In genomic region chr12:53696655-53697321, GRCh38 we compare ENCODE assay signal across 8 cellular contexts. TPM values are rescaled to one million over a fixed set of nuclear protein-coding genes. Genes with fewer than 3 reads are reported as not detected.
DNase-seq lines count a peak whose midpoint lies in the region; ATAC-seq and TF ChIP-seq lines count a peak whose summit lies in the region.

No MANE protein-coding gene starts in this region.

- no peak overlapping the region for H2AK5ac ChIP-seq in mesendoderm (ENCODE audit: low read length)

- intact Hi-C loops in Right ventricle myocardium superior (cut with DNase I) (no loop called here), cardiac septum (cut with DNase I) (no loop called here), uterus (cut with DNase I; ENCODE audit: low total_unique reads) (no loop called here), colonic mucosa (cut with DNase I) (no loop called here)

- H2BK120ac ChIP-seq in mesendoderm (ENCODE audit: low read depth, low read length) = no peak overlapping the region

- H3K27me3 ChIP-seq in duodenal mucosa (ENCODE audit: control insufficient read depth in 1 of 2, insufficient read depth in 2 of 2, low read length in 2 of 2) (peaks cover 58 to 77% of the 10 kb centered on the region in 2 donors), mesendoderm (ENCODE audit: insufficient read depth, low read length, poor library complexity) (peaks cover 30% of the 10 kb centered on the region), uterus (peaks cover 0 to 22% of the 10 kb centered on the region in 2 donors), colonic mucosa (peaks cover 54% of the 10 kb centered on the region)

- peak overlapping the region; percentile 56 to 64 for H3K4me3 ChIP-seq in duodenal mucosa (ENCODE audit: low read depth in 1 of 2, low read length in 2 of 2)
- peak overlapping the region; percentile 9 for H3K4me3 ChIP-seq in mesendoderm (ENCODE audit: low read length)
- peak overlapping the region; percentile 4 for H3K4me3 ChIP-seq in uterus
- no peak overlapping the region for H3K4me3 ChIP-seq in colonic mucosa

- no peaks in the 10 kb centered on the region for H3K36me3 ChIP-seq in duodenal mucosa (ENCODE audit: control insufficient read depth in 1 of 2, insufficient read depth in 2 of 2, low read length in 2 of 2)
- no peaks in the 10 kb centered on the region for H3K36me3 ChIP-seq in mesendoderm (ENCODE audit: control insufficient read depth, insufficient read depth, low read length)
- no peaks in the 10 kb centered on the region for H3K36me3 ChIP-seq in uterus
- H3K36me3 ChIP-seq in colonic mucosa = no peaks in the 10 kb centered on the region

- H3K9me3 ChIP-seq in duodenal mucosa (ENCODE audit: control insufficient read depth in 1 of 2, low read length in 2 of 2) (no peaks in the 10 kb centered on the region), uterus (no peaks in the 10 kb centered on the region), colonic mucosa (no peaks in the 10 kb centered on the region)

- H3K18ac ChIP-seq in mesendoderm (ENCODE audit: low read length) = no peak overlapping the region

- no peak overlapping the region for H2BK5ac ChIP-seq in mesendoderm (ENCODE audit: low read length)

- H3K79me1 ChIP-seq in mesendoderm (ENCODE audit: low read length) = no peaks in the 10 kb centered on the region

- no peak overlapping the region for H4K8ac ChIP-seq in mesendoderm (ENCODE audit: low read depth, low read length)

- no peak for TF ChIP-seq POLR2A in uterus (IDR thresholded peaks at IDR 0.05)

- no peak overlapping the region for H2BK15ac ChIP-seq in mesendoderm (replicated peaks; ENCODE audit: low read depth)

- H3K9ac ChIP-seq in duodenal mucosa (ENCODE audit: low read depth in 1 of 2, low read length in 2 of 2) = peak overlapping the region; percentile 23 to 39
- H3K9ac ChIP-seq in mesendoderm (ENCODE audit: low read length) = peak overlapping the region; percentile 51
- peak overlapping the region in 1 of 2 donors; percentile 27 for H3K9ac ChIP-seq in colonic mucosa (ENCODE audit: low read depth in 2 of 2, low read length in 2 of 2)

- no peak overlapping the region for H4K5ac ChIP-seq in mesendoderm (ENCODE audit: low read length)

- H3K4ac ChIP-seq in mesendoderm (ENCODE audit: low read depth, low read length) = no peak overlapping the region

- H3K23ac ChIP-seq in mesendoderm (ENCODE audit: low read length) = no peak overlapping the region

- no CpG with 5 or more reads among the region's 24 CpGs for WGBS in mesendoderm (ENCODE audit: extremely low coverage, insufficient coverage, low lambda C conversion rate)

- ATAC-seq in Right ventricle myocardium superior (ENCODE audit: poor library complexity) = peak; percentile 17

- peak overlapping the region; percentile 65 for H3K4me2 ChIP-seq in mesendoderm (ENCODE audit: low read length)

- H3K27ac ChIP-seq in duodenal mucosa (ENCODE audit: low read depth, low read length) (no peak overlapping the region), mesendoderm (ENCODE audit: low read depth, low read length) (no peak overlapping the region), uterus (no peak overlapping the region), colonic mucosa (no peak overlapping the region)

- no peak for DNase-seq in Right ventricle myocardium superior
- DNase-seq in cardiac septum (ENCODE audit: low spot score) = no peak
- DNase-seq in mesendoderm = no peak
- DNase-seq in uterus = no peak
- DNase-seq in stimulated activated CD4-positive, alpha-beta T cell treated with anti-CD3 and anti-CD28 coated beads, Interleukin-4, amount 100 ng/mL, for 1 hour = no peak
- no peak for DNase-seq in colonic mucosa
- no peak for DNase-seq in 8988T

- H3K79me2 ChIP-seq in mesendoderm (ENCODE audit: control insufficient read depth, insufficient read depth, low read length) = no peaks in the 10 kb centered on the region

- H3K4me1 ChIP-seq in duodenal mucosa (ENCODE audit: control insufficient read depth in 1 of 2, insufficient read depth in 2 of 2, low read length in 2 of 2) (peaks cover 9 to 13% of the 10 kb centered on the region in 2 donors), mesendoderm (ENCODE audit: control insufficient read depth, low read depth, low read length) (peaks cover 3% of the 10 kb centered on the region), uterus (no peaks in the 10 kb centered on the region), colonic mucosa (no peaks in the 10 kb centered on the region)

- no peak for TF ChIP-seq CTCF in uterus (IDR thresholded peaks at IDR 0.05)
- TF ChIP-seq CTCF in colonic mucosa (IDR thresholded peaks at IDR 0.05) = no peak

- peak overlapping the region; percentile 53 for H3K56ac ChIP-seq in mesendoderm (ENCODE audit: low read length)

RNA-seq across cellular contexts. Expression of gene ATP5MC2, which starts 20.9 kb away (rescaled TPM):
- total RNA-seq in Right ventricle myocardium superior = 569 TPM
- total RNA-seq in cardiac septum = 365 TPM
- 458 TPM for polyA plus RNA-seq in mesendoderm (2013, experiment 1 of 2)
- polyA plus RNA-seq in mesendoderm (2013, experiment 2 of 2) = 455 TPM
- 100 to 1,000 TPM in 2 of 4 donors, 10 to 100 TPM in 2; 68.9 to 215 (median 133) TPM for total RNA-seq in uterus
- total RNA-seq in colonic mucosa = 100 to 1,000 TPM; 346 to 392 TPM

RNA-seq across cellular contexts. Expression of gene CALCOCO1, which starts 30.5 kb away (rescaled TPM):
- total RNA-seq in Right ventricle myocardium superior = 179 TPM
- total RNA-seq in cardiac septum = 158 TPM
- polyA plus RNA-seq in mesendoderm (2013, experiment 1 of 2) = 8.5 TPM
- polyA plus RNA-seq in mesendoderm (2013, experiment 2 of 2) = 8.9 TPM
- 100 to 1,000 TPM; 121 to 219 (median 152) TPM for total RNA-seq in uterus
- 10 to 100 TPM; 36.0 to 64.5 TPM for total RNA-seq in colonic mucosa

RNA-seq across cellular contexts. Expression of gene CISTR, which starts 55.0 kb away (rescaled TPM):
- total RNA-seq in Right ventricle myocardium superior = 0.83 TPM
- 0.75 TPM for total RNA-seq in cardiac septum
- polyA plus RNA-seq in mesendoderm (2013, experiment 1 of 2) = not detected
- 0.11 TPM for polyA plus RNA-seq in mesendoderm (2013, experiment 2 of 2)
- not detected for total RNA-seq in uterus
- not detected for total RNA-seq in colonic mucosa
